17 cellular contexts compared by ENCODE assay signal in genomic region chr22:49068861-49069260, GRCh38.
DNase-seq lines count a peak whose midpoint lies in the region; ATAC-seq, FAIRE-seq and TF ChIP-seq lines count a peak whose summit lies in the region.
"Had no signal": no experiment of that assay in that cellular context is flagged by ENCODE, and none has a peak within 500 bp of the region (broad histone marks: within the 10 kb centered on the region; RNA-seq: fewer than 3 reads in every experiment).

No MANE protein-coding gene starts in this region.

- dilution Hi-C loops in IMR-90 (cut with HindIII; ENCODE audit: low sequenced_read_pairs, unreplicated experiment), result no loop called here

- CTCF ChIA-PET in IMR-90 (lab: Yijun Ruan, JAX), result no interaction called here
- CTCF ChIA-PET in H1 (lab: Charles Lee; ENCODE audit: partially characterized antibody), result no interaction called here

- no TSS peak for BruUV-seq in IMR-90 (replicated peaks; lab: Mats Ljungman, UMichigan)

- no peak overlapping the region for H3K23ac ChIP-seq in IMR-90 (ENCODE audit: low read depth, low read length)
- no peak overlapping the region for H3K23ac ChIP-seq in H1 (ENCODE audit: insufficient read length)

- intact Hi-C loops in IMR-90 (cut with micrococcal nuclease), result no loop called here
- intact Hi-C loops in posterior vena cava (cut with DNase I), result no loop called here
- intact Hi-C loops in activated CD4-positive, alpha-beta T cell treated with anti-CD3 and anti-CD28 coated beads, Interleukin-2, amount 10 ng/mL, durations not matched to agents 24 days and 14 days (cut with micrococcal nuclease), result no loop called here

- H4K8ac ChIP-seq in IMR-90 (ENCODE audit: low read depth in 2 of 2, low read length in 2 of 2) (no peak overlapping the region), H1 (ENCODE audit: extremely low read depth, insufficient read depth, low read length) (no peak overlapping the region)

- TF ChIP-seq RAD21 in IMR-90 (IDR thresholded peaks at IDR 0.05; ENCODE audit: low read length) (no peak), H1 (IDR thresholded peaks at IDR 0.05 in 1 of 2, conservative IDR thresholded peaks at IDR 0.05 in 1 of 2; ENCODE audit: low read depth in 2 of 2, low read length in 2 of 2) (no peak)

- no peak overlapping the region for H3K27ac Mint-ChIP-seq in activated CD4-positive, alpha-beta T cell treated with anti-CD3 and anti-CD28 coated beads, Interleukin-2, amount 10 ng/mL, durations not matched to agents 24 days and 14 days
- H3K27ac Mint-ChIP-seq: B cell; CD8-positive, alpha-beta T cell had no signal

- no peak for ATAC-seq in IMR-90 (ENCODE audit: low read depth)
- ATAC-seq in GM21737 (IDR thresholded peaks at IDR 0.05; ENCODE audit: unreplicated experiment), result no peak
- ATAC-seq: CD8-positive, alpha-beta T cell; GM12878 had no signal

- no peaks in the 10 kb centered on the region for H3K9me2 ChIP-seq in DOHH2 (replicated peaks; ENCODE audit: control insufficient read depth, low read length)

- H4K5ac ChIP-seq in IMR-90 (ENCODE audit: low read depth, low read length) (no peak overlapping the region), H1 (ENCODE audit: insufficient read length, low read depth, low read length) (no peak overlapping the region)

- no peak for DNase-seq in IMR-90
- DNase-seq in H1 (ENCODE audit: low read depth in 1 of 2, low spot score in 2 of 2), result no peak
- DNase-seq in posterior vena cava (ENCODE audit: low spot score), result peak; percentile 51
- no peak for DNase-seq in cerebellum (ENCODE audit: low spot score)
- DNase-seq in brain microvascular endothelial cell, result no peak
- no peak for DNase-seq in activated CD4-positive, alpha-beta T cell treated with anti-CD3 and anti-CD28 coated beads, Interleukin-2, amount 10 ng/mL, durations not matched to agents 24 days and 14 days
- DNase-seq: Calu3; CD8-positive, alpha-beta T cell; DMS79 treated with DMSO at 0.1 percent for 48 hours; EL had no signal

- H2BK20ac ChIP-seq in IMR-90 (ENCODE audit: low read depth, low read length) (no peak overlapping the region), H1 (ENCODE audit: low read length) (no peak overlapping the region)

- H3K4me1 Mint-ChIP-seq in activated CD4-positive, alpha-beta T cell treated with anti-CD3 and anti-CD28 coated beads, Interleukin-2, amount 10 ng/mL, durations not matched to agents 24 days and 14 days, result no peaks in the 10 kb centered on the region
- H3K4me1 Mint-ChIP-seq: B cell had no signal

- H2BK5ac ChIP-seq in IMR-90 (ENCODE audit: low read depth, low read length, poor library complexity, severe bottlenecking) (no peak overlapping the region), H1 (ENCODE audit: low read depth, low read length) (no peak overlapping the region)

- H4K20me1 ChIP-seq in DOHH2 (ENCODE audit: control insufficient read depth, insufficient read depth, low read depth, low read length) (no peaks in the 10 kb centered on the region), IMR-90 (ENCODE audit: insufficient read depth, low read length) (no peaks in the 10 kb centered on the region), H1 (replicated peaks in 1 of 2; ENCODE audit: control insufficient read depth in 1 of 2, insufficient read depth in 2 of 2, low read length in 2 of 2) (peaks cover 2 to 3% of the 10 kb centered on the region in 2 experiments)
- H4K20me1 ChIP-seq: BLaER1 treated with 17β-estradiol and CSF1 and Interleukin-3, amounts not matched to agents 10 nM and 100 nM had no signal

- H3K9me3 Mint-ChIP-seq in activated CD4-positive, alpha-beta T cell treated with anti-CD3 and anti-CD28 coated beads, Interleukin-2, amount 10 ng/mL, durations not matched to agents 24 days and 14 days, result no peaks in the 10 kb centered on the region
- H3K9me3 Mint-ChIP-seq: CD8-positive, alpha-beta T cell had no signal

- H2AFZ ChIP-seq in IMR-90 (replicated peaks; ENCODE audit: low read length, poor library complexity), result peak overlapping the region; percentile 21
- H2AFZ ChIP-seq in H1 (ENCODE audit: low read length), result no peak overlapping the region

- peaks cover 4% of the 10 kb centered on the region for H3K27me3 Mint-ChIP-seq in activated CD4-positive, alpha-beta T cell treated with anti-CD3 and anti-CD28 coated beads, Interleukin-2, amount 10 ng/mL, durations not matched to agents 24 days and 14 days

- H3K4me3 ChIP-seq in DOHH2 (ENCODE audit: low read length) (no peak overlapping the region), IMR-90 (ENCODE audit: insufficient read depth, low read depth, low read length) (no peak overlapping the region), H1 (ENCODE audit: extremely low read depth in 1 of 4, insufficient read depth in 2 of 4, low read depth in 3 of 4, low read length in 4 of 4) (no peak overlapping the region), brain microvascular endothelial cell (ENCODE audit: low read depth, low read length) (no peak overlapping the region)
- H3K4me3 ChIP-seq: BLaER1 treated with 17β-estradiol and CSF1 and Interleukin-3, amounts not matched to agents 10 nM and 100 nM; GM12878; HAP-1 had no signal

- H3K18ac ChIP-seq in IMR-90 (ENCODE audit: low read depth, low read length), result no peak overlapping the region
- no peak overlapping the region for H3K18ac ChIP-seq in H1 (ENCODE audit: extremely low read depth, low read length)

- no peaks in the 10 kb centered on the region for H3F3A ChIP-seq in DOHH2 (ENCODE audit: control insufficient read depth, insufficient read depth)

- H3K27me3 ChIP-seq in DOHH2 (ENCODE audit: control insufficient read depth, low read length) (peaks cover 4% of the 10 kb centered on the region; the same call in 1 of the 2 replicates), IMR-90 (ENCODE audit: control insufficient read depth, insufficient read depth, low read length) (no peaks in the 10 kb centered on the region), H1 (replicated peaks in 1 of 4; ENCODE audit: control insufficient read depth in 3 of 4, extremely low read depth in 1 of 4, insufficient read depth in 3 of 4, low read length in 3 of 4) (no peaks in the 10 kb centered on the region), brain microvascular endothelial cell (replicated peaks) (no peaks in the 10 kb centered on the region)
- H3K27me3 ChIP-seq: BLaER1 treated with 17β-estradiol and CSF1 and Interleukin-3, amounts not matched to agents 10 nM and 100 nM had no signal

- TF ChIP-seq EP300 in H1 (IDR thresholded peaks at IDR 0.05; ENCODE audit: borderline replicate concordance in 1 of 2, low read depth in 2 of 2, low read length in 2 of 2), result no peak

- no peaks in the 10 kb centered on the region for H3K36me3 Mint-ChIP-seq in activated CD4-positive, alpha-beta T cell treated with anti-CD3 and anti-CD28 coated beads, Interleukin-2, amount 10 ng/mL, durations not matched to agents 24 days and 14 days (ENCODE audit: low read depth)
- H3K36me3 Mint-ChIP-seq: CD8-positive, alpha-beta T cell had no signal

- no peak overlapping the region for H2BK15ac ChIP-seq in IMR-90 (ENCODE audit: low read depth, low read length)
- H2BK15ac ChIP-seq in H1 (ENCODE audit: low read length), result no peak overlapping the region

- H3K14ac ChIP-seq in IMR-90 (replicated peaks; ENCODE audit: low read depth, low read length), result no peak overlapping the region
- no peak overlapping the region for H3K14ac ChIP-seq in H1 (ENCODE audit: insufficient read length)

- H3K56ac ChIP-seq in IMR-90 (ENCODE audit: extremely low read depth, insufficient read depth, low read length) (no peak overlapping the region), H1 (replicated peaks; ENCODE audit: insufficient read length, low read depth, low read length) (no peak overlapping the region)

- H3K4me3 Mint-ChIP-seq in activated CD4-positive, alpha-beta T cell treated with anti-CD3 and anti-CD28 coated beads, Interleukin-2, amount 10 ng/mL, durations not matched to agents 24 days and 14 days, result no peak overlapping the region
- H3K4me3 Mint-ChIP-seq: B cell; CD8-positive, alpha-beta T cell had no signal

- no peak overlapping the region for H3K27ac ChIP-seq in DOHH2 (ENCODE audit: low read depth, low read length)
- no peak overlapping the region for H3K27ac ChIP-seq in IMR-90 (ENCODE audit: insufficient read depth, low read length)
- H3K27ac ChIP-seq in H1 (ENCODE audit: low read depth, low read length), result no peak overlapping the region
- no peak overlapping the region for H3K27ac ChIP-seq in brain microvascular endothelial cell
- H3K27ac ChIP-seq: BLaER1 treated with 17β-estradiol and CSF1 and Interleukin-3, amounts not matched to agents 10 nM and 100 nM; HL-60 had no signal

- POLR2A ChIA-PET in IMR-90 (lab: Charles Lee; ENCODE audit: unreplicated experiment), result no interaction called here
- POLR2A ChIA-PET in H1 (lab: Charles Lee; ENCODE audit: partially characterized antibody), result no interaction called here

- 42% methylated on average over 3 of the region's 14 CpGs; no CpG with 5 or more reads in 1 of the 2 experiments for WGBS in IMR-90 (ENCODE audit: extremely low coverage in 2 of 2, insufficient read length in 1 of 2), 2 experiments
- WGBS in H1 (ENCODE audit: extremely low coverage in 1 of 2, insufficient coverage in 1 of 2, insufficient read length in 1 of 2, insufficient replicate concordance in 2 of 2, low coverage in 1 of 2, low lambda C conversion rate in 2 of 2, missing lambda C conversion rate in 1 of 2), 2 experiments, result 88% methylated on average over 13 of the region's 14 CpGs; no CpG with 5 or more reads in 1 of the 2 experiments

- no peak for FAIRE-seq in H1 (lab: Jason Lieb, UNC)
- FAIRE-seq: GM12878 had no signal

- no peak overlapping the region for H4K91ac ChIP-seq in IMR-90 (ENCODE audit: insufficient read depth, low read depth, low read length)
- H4K91ac ChIP-seq in H1 (replicated peaks; ENCODE audit: insufficient read length, low read length), result no peak overlapping the region

- H3K9me3 ChIP-seq in DOHH2 (ENCODE audit: control insufficient read depth, insufficient read depth, low read length) (no peaks in the 10 kb centered on the region), IMR-90 (ENCODE audit: control insufficient read depth, insufficient read depth, low read length) (peaks cover 20% of the 10 kb centered on the region), H1 (ENCODE audit: insufficient read depth in 2 of 2, low read depth in 1 of 2, low read length in 1 of 2) (no peaks in the 10 kb centered on the region)
- H3K9me3 ChIP-seq: HAP-1 had no signal

- H3K79me2 ChIP-seq in DOHH2 (ENCODE audit: control insufficient read depth, low read length) (no peaks in the 10 kb centered on the region), H1 (ENCODE audit: control insufficient read depth in 1 of 2, insufficient read depth in 2 of 2, low read length in 2 of 2) (no peaks in the 10 kb centered on the region)

- in situ Hi-C loops in IMR-90 (cut with MboI; ENCODE audit: low sequenced_read_pairs) (no loop called here), brain microvascular endothelial cell (cut with HindIII; ENCODE audit: low pct_ligation_motif_present, low sequenced_read_pairs) (no loop called here)

- TF ChIP-seq CTCF in DOHH2 (IDR thresholded peaks at IDR 0.05; ENCODE audit: low read depth, low read length, poor library complexity, severe bottlenecking), result no peak
- TF ChIP-seq CTCF in IMR-90 (conservative IDR thresholded peaks at IDR 0.05; ENCODE audit: low read depth, low read length), result no peak
- TF ChIP-seq CTCF in H1 (IDR thresholded peaks at IDR 0.05; ENCODE audit: control extremely low read depth in 1 of 3, insufficient read depth in 1 of 3, low read depth in 1 of 3, low read length in 3 of 3), result no peak
- TF ChIP-seq CTCF in brain microvascular endothelial cell (IDR thresholded peaks at IDR 0.05; ENCODE audit: low read depth, low read length, missing control alignments), result no peak

- H3K9ac ChIP-seq in IMR-90 (ENCODE audit: low read depth, low read length) (no peak overlapping the region), H1 (replicated peaks in 1 of 4; ENCODE audit: extremely low read depth in 1 of 4, low read depth in 3 of 4, low read length in 3 of 4) (no peak overlapping the region)
- H3K9ac ChIP-seq: BLaER1 treated with 17β-estradiol and CSF1 and Interleukin-3, amounts not matched to agents 10 nM and 100 nM had no signal

- H3K4me1 ChIP-seq in DOHH2 (ENCODE audit: control insufficient read depth, low read length) (peaks cover 10% of the 10 kb centered on the region), IMR-90 (ENCODE audit: control insufficient read depth, insufficient read depth, low read length) (no peaks in the 10 kb centered on the region), H1 (replicated peaks in 1 of 4; ENCODE audit: control insufficient read depth in 3 of 4, insufficient read depth in 4 of 4, low read length in 3 of 4) (no peaks in the 10 kb centered on the region)
- H3K4me1 ChIP-seq: BLaER1 treated with 17β-estradiol and CSF1 and Interleukin-3, amounts not matched to agents 10 nM and 100 nM; HAP-1 had no signal

- H2BK12ac ChIP-seq in H1 (ENCODE audit: low read depth, low read length), result no peak overlapping the region

- TF ChIP-seq POLR2A in IMR-90 (IDR thresholded peaks at IDR 0.05; ENCODE audit: low read depth, low read length) (no peak), H1 (IDR thresholded peaks at IDR 0.05; ENCODE audit: control extremely low read depth in 1 of 2, low read depth in 2 of 2, low read length in 2 of 2) (no peak)

- H3K4ac ChIP-seq in IMR-90 (ENCODE audit: low read depth, low read length) (no peak overlapping the region), H1 (replicated peaks; ENCODE audit: insufficient read length, low read depth, low read length) (no peak overlapping the region)

- H3K79me1 ChIP-seq in IMR-90 (ENCODE audit: low read depth in 1 of 2, low read length in 2 of 2) (no peaks in the 10 kb centered on the region), H1 (ENCODE audit: low read depth, low read length) (no peaks in the 10 kb centered on the region)

- no peaks in the 10 kb centered on the region for H3K9me1 ChIP-seq in IMR-90 (ENCODE audit: insufficient read depth, low read length)

- no peaks in the 10 kb centered on the region for H3K36me3 ChIP-seq in DOHH2 (ENCODE audit: control insufficient read depth, low read length)
- no peaks in the 10 kb centered on the region for H3K36me3 ChIP-seq in IMR-90 (ENCODE audit: control insufficient read depth, insufficient read depth, low read length)
- no peaks in the 10 kb centered on the region for H3K36me3 ChIP-seq in H1 (ENCODE audit: control insufficient read depth in 2 of 4, insufficient read depth in 4 of 4, low read length in 3 of 4)
- no peaks in the 10 kb centered on the region for H3K36me3 ChIP-seq in brain microvascular endothelial cell (replicated peaks)
- H3K36me3 ChIP-seq: BLaER1 treated with 17β-estradiol and CSF1 and Interleukin-3, amounts not matched to agents 10 nM and 100 nM; HAP-1 had no signal

- peak overlapping the region; percentile 26 for H3K4me2 ChIP-seq in DOHH2 (ENCODE audit: low read length)
- no peak overlapping the region for H3K4me2 ChIP-seq in IMR-90 (ENCODE audit: low read depth, low read length)
- no peak overlapping the region for H3K4me2 ChIP-seq in H1 (ENCODE audit: insufficient read depth in 1 of 2, low read depth in 2 of 2, low read length in 2 of 2)
- H3K4me2 ChIP-seq: BLaER1 treated with 17β-estradiol and CSF1 and Interleukin-3, amounts not matched to agents 10 nM and 100 nM had no signal

- peaks cover 3% of the 10 kb centered on the region; the same call in 1 of the 2 replicates for H3K23me2 ChIP-seq in H1 (ENCODE audit: low read depth, low read length)

- H2AK9ac ChIP-seq in IMR-90 (replicated peaks; ENCODE audit: low read depth, low read length, poor library complexity), result no peak overlapping the region

- H2AK5ac ChIP-seq in IMR-90 (ENCODE audit: low read depth, low read length), result no peak overlapping the region
- 0 out of 2 replicates have a peak overlapping the region, but pooled peaks have one; percentile 11 for H2AK5ac ChIP-seq in H1 (ENCODE audit: low read depth, low read length)

- H2BK120ac ChIP-seq in IMR-90 (ENCODE audit: low read depth, low read length), result no peak overlapping the region
- no peak overlapping the region for H2BK120ac ChIP-seq in H1 (replicated peaks; ENCODE audit: low read depth, low read length)
